Comparison of ENCODE assay signal across 15 cellular contexts in the genomic region with DNA sequence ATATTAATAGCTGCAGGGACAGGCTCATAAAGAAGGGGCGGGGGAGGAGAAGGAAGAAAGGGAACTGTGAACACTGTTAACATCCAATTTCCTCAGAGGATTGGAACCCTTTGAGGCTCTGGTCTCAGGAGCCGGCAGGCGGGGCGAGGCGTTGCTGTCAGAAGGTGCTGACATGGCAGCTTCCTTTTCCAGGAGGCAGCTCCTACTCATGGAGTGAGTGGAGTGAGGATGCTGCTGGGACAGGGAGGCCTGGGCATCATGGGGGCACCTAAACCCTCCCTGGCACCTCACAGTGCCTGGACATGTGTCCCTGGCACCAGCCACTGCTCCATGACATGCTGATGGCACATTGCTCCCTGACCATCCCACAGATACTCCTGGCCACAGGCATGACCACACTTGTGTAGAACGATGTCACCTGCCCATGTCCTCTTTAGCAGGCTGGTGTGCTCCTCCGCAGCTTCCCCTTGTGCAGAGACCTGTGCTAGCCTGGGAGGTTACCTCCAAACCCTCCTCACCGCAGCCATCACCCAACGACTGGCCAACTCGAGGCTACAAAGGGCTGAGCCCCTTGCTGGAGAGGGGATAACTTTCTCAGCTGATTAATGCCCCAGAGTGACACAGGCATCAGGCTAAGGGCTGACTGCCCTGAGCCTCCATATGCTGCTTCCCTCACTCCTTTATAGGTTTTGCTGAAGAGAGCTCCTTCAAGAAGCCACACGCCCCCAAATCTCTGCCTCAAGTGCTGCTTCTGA.
"Had no signal": no experiment of that assay in that cellular context is flagged by ENCODE, and none has a peak within 500 bp of the region (broad histone marks: within the 10 kb centered on the region; RNA-seq: fewer than 3 reads in every experiment).

No MANE protein-coding gene starts in this region.

- H3K27me3 ChIP-seq: heart left ventricle, transverse colon had no signal

- DNase-seq: effector memory CD4-positive, alpha-beta T cell; heart left ventricle; hippocampal formation; left colon; left ventricle myocardium superior; mesendoderm; naive B cell; stimulated activated CD4-positive, alpha-beta T cell treated with anti-CD3 and anti-CD28 coated beads, Interleukin-2, amount 100 ng/mL, for 24 hours; stimulated activated naive CD4-positive, alpha-beta T cell; stomach; transverse colon had no signal

- ATAC-seq: esophagus mucosa, heart left ventricle, left colon, left ventricle myocardium superior, sciatic nerve had no signal

- H3K27ac ChIP-seq: heart left ventricle, neutrophil, stomach, thoracic aorta, transverse colon had no signal

- H3K4me3 ChIP-seq: heart left ventricle, stomach, thoracic aorta, transverse colon had no signal

- H3K9me3 ChIP-seq: neutrophil, stomach, thoracic aorta, transverse colon had no signal

- H3K36me3 ChIP-seq: heart left ventricle, neutrophil, stomach, thoracic aorta, transverse colon had no signal

- H3K4me1 ChIP-seq: stomach, transverse colon had no signal
